ENCODE assay signal across 1 cellular context in genomic region chr3:61562810-61563613, GRCh38.
TF ChIP-seq lines count a peak whose summit lies in the region.

No MANE protein-coding gene starts in this region.

TF ChIP-seq in GM12878, 131 proteins besides CTCF, POLR2A, EP300 and RAD21 (continued from another document):
- peak; percentile 94 for TF ChIP-seq MLLT1 (IDR thresholded peaks at IDR 0.05)
- no peak for TF ChIP-seq SIN3A (IDR thresholded peaks at IDR 0.05; ENCODE audit: low read depth, low read length)
